In the genomic region with DNA sequence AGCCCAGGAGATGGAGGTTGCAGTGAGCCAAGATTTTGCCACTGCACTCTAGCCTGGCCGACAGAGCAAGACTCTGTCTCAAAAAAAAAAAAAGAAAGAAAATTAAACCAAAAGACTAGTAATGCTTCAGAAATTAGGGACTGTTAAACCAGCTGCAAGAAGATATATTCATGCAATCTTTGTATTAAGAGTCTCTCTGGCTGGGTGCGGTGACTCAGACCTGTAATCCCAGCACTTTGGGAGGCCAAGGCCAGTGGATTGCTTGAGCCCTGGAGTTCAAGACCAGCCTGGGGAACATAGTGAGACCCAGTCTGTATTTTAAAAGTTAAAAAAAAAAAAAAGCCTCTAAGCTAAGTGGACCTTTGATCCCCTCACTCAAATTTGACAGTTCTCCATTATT, we compare ENCODE assay signal across 28 cellular contexts. TPM values are rescaled to one million over a fixed set of nuclear protein-coding genes. Genes with fewer than 3 reads are reported as not detected.
DNase-seq lines count a peak whose midpoint lies in the region; ATAC-seq, FAIRE-seq and TF ChIP-seq lines count a peak whose summit lies in the region.
"Had no signal": no experiment of that assay in that cellular context is flagged by ENCODE, and none has a peak within 500 bp of the region (broad histone marks: within the 10 kb centered on the region; RNA-seq: fewer than 3 reads in every experiment).

No MANE protein-coding gene starts in this region.

- no peak overlapping the region for H3K27ac ChIP-seq in CD4-positive, alpha-beta T cell (ENCODE audit: low read depth, low read length)
- no peak overlapping the region for H3K27ac ChIP-seq in GM23248
- H3K27ac ChIP-seq in K562 (ENCODE audit: extremely low read depth, low read depth, low read length): peak overlapping the region; percentile 18; the same call in 1 of the 3 replicates
- no peak overlapping the region for H3K27ac ChIP-seq in spleen
- H3K27ac ChIP-seq in mammary epithelial cell (ENCODE audit: insufficient read depth, low read depth, low read length): no peak overlapping the region
- H3K27ac ChIP-seq: BLaER1, HL-60 had no signal

- peak overlapping the region; percentile 98 for H3K4me3 Mint-ChIP-seq in CD4-positive, alpha-beta T cell
- H3K4me3 Mint-ChIP-seq: CD14-positive monocyte had no signal

- dilution Hi-C loops in mammary epithelial cell (cut with HindIII; ENCODE audit: low sequenced_read_pairs): no loop called here

- H3K27ac Mint-ChIP-seq in CD4-positive, alpha-beta T cell: peak overlapping the region; percentile 51

- in situ Hi-C loops in GM23248 (cut with MboI) (no loop called here), K562 (cut with MboI) (no loop called here), mammary epithelial cell (cut with MboI; ENCODE audit: low sequenced_read_pairs in 2 of 2) (no loop called here)

- H3K27me3 Mint-ChIP-seq in CD4-positive, alpha-beta T cell: no peaks in the 10 kb centered on the region

- H3K9me2 ChIP-seq in GM23248 (ENCODE audit: insufficient read depth): no peaks in the 10 kb centered on the region

- H3F3A ChIP-seq in GM23248 (ENCODE audit: insufficient read depth): peaks cover 9% of the 10 kb centered on the region

- DNase-seq in CD4-positive, alpha-beta T cell: no peak
- DNase-seq in GM23248 (peak; percentile 47), RKO (ENCODE audit: low spot score) (peak; percentile 51), K562 (ENCODE audit: extremely low read depth in 1 of 4, low spot score in 3 of 4) (no peak), spleen (no peak), GM19240 (ENCODE audit: insufficient read length, low spot score) (no peak), mammary epithelial cell (no peak)
- DNase-seq: 8988T; CD8-positive, alpha-beta memory T cell; COR-L47; DMS 273 treated with DMSO at 0.1 percent for 48 hours; DMS53; DND-41; EL; GOT3; H7; IMR-90; KBM-7 had no signal

- H3K4me2 ChIP-seq in GM23248 (ENCODE audit: unreplicated experiment) (no peak overlapping the region), K562 (ENCODE audit: insufficient read depth, low read length) (no peak overlapping the region), mammary epithelial cell (ENCODE audit: insufficient read depth, low read depth, low read length) (no peak overlapping the region)
- H3K4me2 ChIP-seq: BLaER1 had no signal

- no peak overlapping the region for H3K9ac ChIP-seq in GM23248
- no peak overlapping the region for H3K9ac ChIP-seq in K562 (ENCODE audit: insufficient read depth in 1 of 2, low read depth in 2 of 2, low read length in 2 of 2)
- no peak overlapping the region for H3K9ac ChIP-seq in mammary epithelial cell (ENCODE audit: insufficient read depth, low read length)
- H3K9ac ChIP-seq: BLaER1 had no signal

- ATAC-seq in CD4-positive, alpha-beta T cell (ENCODE audit: poor library complexity): no peak
- no peak for ATAC-seq in K562
- ATAC-seq in HG03439 (IDR thresholded peaks at IDR 0.05; ENCODE audit: unreplicated experiment): no peak

- H3K4me3 ChIP-seq in GM23248 (no peak overlapping the region), K562 (no peak overlapping the region), spleen (no peak overlapping the region), mammary epithelial cell (replicated peaks in 1 of 3; ENCODE audit: insufficient read depth in 1 of 3, low read depth in 2 of 3, low read length in 3 of 3) (no peak overlapping the region)
- H3K4me3 ChIP-seq: BLaER1 had no signal

- TF ChIP-seq CTCF in CD4-positive, alpha-beta T cell (IDR thresholded peaks at IDR 0.05): no peak
- no peak for TF ChIP-seq CTCF in K562 (IDR thresholded peaks at IDR 0.05 in 2 of 3, conservative IDR thresholded peaks at IDR 0.05 in 1 of 3; ENCODE audit: insufficient read depth in 2 of 3, low read depth in 1 of 3, low read length in 3 of 3)
- no peak for TF ChIP-seq CTCF in spleen (IDR thresholded peaks at IDR 0.05 in 8 of 11, conservative IDR thresholded peaks at IDR 0.05 in 3 of 11)
- no peak for TF ChIP-seq CTCF in mammary epithelial cell (conservative IDR thresholded peaks at IDR 0.05 in 1 of 2, IDR thresholded peaks at IDR 0.05 in 1 of 2; ENCODE audit: extremely low read depth in 1 of 2, insufficient read depth in 1 of 2, low read depth in 1 of 2, low read length in 2 of 2)

- no peak for TF ChIP-seq EP300 in K562 (IDR thresholded peaks at IDR 0.05; ENCODE audit: low read length)

- no peaks in the 10 kb centered on the region for H3K9me1 ChIP-seq in K562 (ENCODE audit: control insufficient read depth, insufficient read depth, low read length)

- BruUV-seq in K562 (replicated peaks; lab: Mats Ljungman, UMichigan): no TSS peak
- no TSS peak for BruUV-seq in mammary epithelial cell (replicated peaks; lab: Mats Ljungman, UMichigan)

- POLR2A ChIA-PET in CD4-positive, alpha-beta T cell (lab: Charles Lee): interaction anchor here (1.0 to 3.0 kb wide), 2 partner anchors 8 kb away, joined by 3 to 56 read pairs; no protein-coding TSS in a partner anchor
- POLR2A ChIA-PET in K562 (lab: Yijun Ruan, JAX): interaction anchor here (0.7 to 1.6 kb wide), 5 partner anchors 10 to 32 kb away, joined by 3 to 7 read pairs (median 4); no protein-coding TSS in a partner anchor

- H2AFZ ChIP-seq in GM23248 (no peak overlapping the region), K562 (ENCODE audit: low read depth, low read length) (no peak overlapping the region), mammary epithelial cell (ENCODE audit: low read depth, low read length) (no peak overlapping the region)

- 60 to 67% methylated on average over 2 of the region's 2 CpGs for WGBS in GM23248 (ENCODE audit: low coverage in 1 of 2, low lambda C conversion rate in 2 of 2, missing lambda C conversion rate in 2 of 2), 2 experiments
- WGBS in K562 (ENCODE audit: insufficient coverage, low coverage, missing lambda C conversion rate): 73% methylated on average over 2 of the region's 2 CpGs
- 74 to 91% (median 87%) methylated on average over 2 of the region's 2 CpGs for WGBS in spleen, 5 donors
- 93% methylated on average over 1 of the region's 2 CpGs for WGBS in mammary epithelial cell (ENCODE audit: low coverage, missing lambda C conversion rate)

- no peaks in the 10 kb centered on the region for H3K9me3 Mint-ChIP-seq in CD4-positive, alpha-beta T cell
- H3K9me3 Mint-ChIP-seq: CD8-positive, alpha-beta memory T cell had no signal

- H3K9me3 ChIP-seq in CD4-positive, alpha-beta T cell (ENCODE audit: control insufficient read depth, low read length): no peaks in the 10 kb centered on the region
- H3K9me3 ChIP-seq in GM23248 (ENCODE audit: low read depth): no peaks in the 10 kb centered on the region
- no peaks in the 10 kb centered on the region for H3K9me3 ChIP-seq in K562 (replicated peaks; ENCODE audit: control insufficient read depth, insufficient read depth, low read depth, low read length)
- H3K9me3 ChIP-seq in spleen: no peaks in the 10 kb centered on the region
- no peaks in the 10 kb centered on the region for H3K9me3 ChIP-seq in mammary epithelial cell (replicated peaks; ENCODE audit: insufficient read depth, low read length)
- H3K9me3 ChIP-seq: BLaER1 had no signal

- TF ChIP-seq RAD21 in K562 (CRISPR knock-in tag; conservative IDR thresholded peaks at IDR 0.05 in 1 of 2, IDR thresholded peaks at IDR 0.05 in 1 of 2): no peak

- H3K79me2 ChIP-seq in GM23248 (ENCODE audit: insufficient read depth) (peaks cover 19% of the 10 kb centered on the region), K562 (ENCODE audit: control insufficient read depth, insufficient read depth, low read length) (peaks cover 32% of the 10 kb centered on the region), mammary epithelial cell (ENCODE audit: insufficient read depth, low read length) (peaks cover 24% of the 10 kb centered on the region)

- intact Hi-C loops in CD4-positive, alpha-beta T cell (cut with DNase I, micrococcal nuclease): no loop called here
- intact Hi-C loops in K562 (cut with micrococcal nuclease) (loop anchor here (10.0 kb wide), 1 partner anchor 767 kb away; no protein-coding TSS in a partner anchor), spleen (cut with DNase I; ENCODE audit: low total_unique reads) (no loop called here), mammary epithelial cell (cut with micrococcal nuclease) (no loop called here)

- H3K4me1 ChIP-seq in GM23248 (ENCODE audit: insufficient read depth) (no peaks in the 10 kb centered on the region), K562 (replicated peaks in 1 of 2; ENCODE audit: control insufficient read depth in 2 of 2, insufficient read depth in 2 of 2, low read length in 2 of 2) (peaks cover 17 to 60% of the 10 kb centered on the region in 2 experiments), spleen (peaks cover 0 to 26% (median 14%) of the 10 kb centered on the region in 6 donors), mammary epithelial cell (ENCODE audit: insufficient read depth, low read length) (peaks cover 7% of the 10 kb centered on the region)

- H3K36me3 ChIP-seq in GM23248 (ENCODE audit: low read depth) (no peaks in the 10 kb centered on the region), K562 (ENCODE audit: control insufficient read depth, insufficient read depth, low read length) (no peaks in the 10 kb centered on the region), spleen (no peaks in the 10 kb centered on the region), mammary epithelial cell (ENCODE audit: insufficient read depth, low read length) (no peaks in the 10 kb centered on the region)
- H3K36me3 ChIP-seq: BLaER1 had no signal

- FAIRE-seq in K562 (lab: Jason Lieb, UNC): no peak
- FAIRE-seq: G401.6, GM12891, GM19239 had no signal

- H4K20me1 ChIP-seq in GM23248 (ENCODE audit: insufficient read depth): no peaks in the 10 kb centered on the region
- 0 out of 2 replicates have a peak, but pooled peaks cover 5% of the 10 kb centered on the region for H4K20me1 ChIP-seq in K562 (replicated peaks; ENCODE audit: control insufficient read depth, insufficient read depth, low read length)
- H4K20me1 ChIP-seq in mammary epithelial cell (ENCODE audit: insufficient read depth, low read length): no peaks in the 10 kb centered on the region

- peaks cover 14% of the 10 kb centered on the region for H3K4me1 Mint-ChIP-seq in CD4-positive, alpha-beta T cell (ENCODE audit: low read depth)

- no peaks in the 10 kb centered on the region for H3K27me3 ChIP-seq in CD4-positive, alpha-beta T cell (ENCODE audit: control insufficient read depth, insufficient read depth, low read length)
- H3K27me3 ChIP-seq in GM23248 (replicated peaks; ENCODE audit: insufficient read depth) (no peaks in the 10 kb centered on the region), K562 (ENCODE audit: control insufficient read depth in 2 of 2, insufficient read depth in 2 of 2, low read length in 2 of 2) (no peaks in the 10 kb centered on the region), spleen (replicated peaks in 1 of 7) (no peaks in the 10 kb centered on the region), mammary epithelial cell (ENCODE audit: insufficient read depth, low read length) (no peaks in the 10 kb centered on the region)
- H3K27me3 ChIP-seq: BLaER1 had no signal

- TF ChIP-seq POLR2A in K562 (conservative IDR thresholded peaks at IDR 0.05) (no peak), spleen (IDR thresholded peaks at IDR 0.05) (no peak)

- CTCF ChIA-PET in CD4-positive, alpha-beta T cell (lab: Charles Lee): interaction anchor here (0.7 to 1.8 kb wide), 2 partner anchors 15 to 63 kb away, joined by 3 to 4 read pairs; no protein-coding TSS in a partner anchor
- CTCF ChIA-PET in K562 (lab: Yijun Ruan, JAX; ENCODE audit: low intra/inter-chr PET ratio) (no interaction called here), mammary epithelial cell (lab: Charles Lee; ENCODE audit: low non-redundant PET) (no interaction called here)

- peaks cover 26% of the 10 kb centered on the region for H3K36me3 Mint-ChIP-seq in CD4-positive, alpha-beta T cell (ENCODE audit: low read depth)
- H3K36me3 Mint-ChIP-seq: CD14-positive monocyte had no signal

RNA-seq across cellular contexts. Expression of gene HNRNPF, which starts 2.5 kb away (rescaled TPM):
- 10 to 100 TPM; 86.5 to 87.9 TPM for total RNA-seq in CD4-positive, alpha-beta T cell
- 158 and 172 TPM in 2 replicates for total RNA-seq in GM23248 (2014; rRNA removed; shearing (Covaris generic))
- 106 and 116 TPM in 2 replicates for polyA plus RNA-seq in GM23248 (2016; fragmentation: Nextera tagmentation; extraction: Ambion mirVana)
- 85.6 and 109 TPM in 2 replicates for total RNA-seq in K562 (2011; cell fraction: chromatin; rRNA removed; ENCODE audit: low replicate concordance)
- 72.0 and 75.3 TPM in 2 replicates for total RNA-seq in K562 (2011; cell fraction: nucleolus; rRNA removed)
- total RNA-seq in K562 (2011; cell fraction: nucleoplasm; rRNA removed): 72.8 and 78.1 TPM in 2 replicates
- total RNA-seq in K562 (2014; rRNA removed): 475 and 482 TPM in 2 replicates
- total RNA-seq in K562 (2014; rRNA removed; fragmentation: Illumina TruSeq; extraction: Trizol): 350 and 367 TPM in 2 replicates
- 425 and 438 TPM in 2 replicates for total RNA-seq in K562 (2015; rRNA removed; fragmentation: Illumina TruSeq; extraction: Trizol)
- 436 and 489 TPM in 2 replicates for total RNA-seq in K562 (2021)
- polyA plus RNA-seq in K562 (2011; rRNA removed): 331 and 341 TPM in 2 replicates
- 281 and 294 TPM in 2 replicates for polyA plus RNA-seq in K562 (2011; cell fraction: cytosol; rRNA removed)
- 122 and 160 TPM in 2 replicates for polyA plus RNA-seq in K562 (2011; cell fraction: nucleus; rRNA removed)
- polyA plus RNA-seq in K562 (2012): 322 and 499 TPM in 2 replicates
- polyA plus RNA-seq in K562 (2014; fragmentation: Illumina TruSeq; extraction: Trizol): 450 and 461 TPM in 2 replicates
- 100 to 1,000 TPM; 192 to 289 TPM for polyA plus RNA-seq in K562 (2014; fragmentation: Nextera tagmentation; extraction: Ambion mirVana)
- polyA plus RNA-seq in K562 (2014; rRNA removed): 390 and 416 TPM in 2 replicates
- polyA minus RNA-seq in K562 (2011; rRNA and poly(A)+ RNA removed): 441 and 450 TPM in 2 replicates
- 190 and 194 TPM in 2 replicates for polyA minus RNA-seq in K562 (2011; cell fraction: cytosol; rRNA and poly(A)+ RNA removed)
- polyA minus RNA-seq in K562 (2011; cell fraction: nucleus; rRNA and poly(A)+ RNA removed): 39.4 and 62.3 TPM in 2 replicates
- total RNA-seq in spleen: 100 to 1,000 TPM; 159 to 253 (median 206) TPM
- 100 to 1,000 TPM in 2 of 3 donors, 10 to 100 TPM in 1; 82.8 to 141 (median 116) TPM for polyA plus RNA-seq in spleen
- 100 to 1,000 TPM; 149 to 228 TPM for total RNA-seq in mammary epithelial cell
- 254 TPM for polyA plus RNA-seq in mammary epithelial cell
- 176 TPM for polyA minus RNA-seq in mammary epithelial cell

RNA-seq across cellular contexts. Expression of gene ZNF487, which starts 25.4 kb away (rescaled TPM):
- total RNA-seq in CD4-positive, alpha-beta T cell: 1 to 10 TPM; 7.5 to 8.5 TPM
- total RNA-seq in GM23248 (2014; rRNA removed; shearing (Covaris generic)): 6.3 and 11.0 TPM in 2 replicates
- polyA plus RNA-seq in GM23248 (2016; fragmentation: Nextera tagmentation; extraction: Ambion mirVana): 5.3 and 5.5 TPM in 2 replicates
- total RNA-seq in K562 (2011; cell fraction: chromatin; rRNA removed; ENCODE audit: low replicate concordance): 4.8 and 7.6 TPM in 2 replicates
- 4.8 and 5.1 TPM in 2 replicates for total RNA-seq in K562 (2011; cell fraction: nucleolus; rRNA removed)
- total RNA-seq in K562 (2011; cell fraction: nucleoplasm; rRNA removed): 5.8 and 8.5 TPM in 2 replicates
- total RNA-seq in K562 (2014; rRNA removed): 2.7 and 3.2 TPM in 2 replicates
- 4.1 and 4.3 TPM in 2 replicates for total RNA-seq in K562 (2014; rRNA removed; fragmentation: Illumina TruSeq; extraction: Trizol)
- 3.7 and 4.3 TPM in 2 replicates for total RNA-seq in K562 (2015; rRNA removed; fragmentation: Illumina TruSeq; extraction: Trizol)
- total RNA-seq in K562 (2021): 1.9 and 3.5 TPM in 2 replicates
- 5.5 and 5.9 TPM in 2 replicates for polyA plus RNA-seq in K562 (2011; rRNA removed)
- 4.7 and 4.9 TPM in 2 replicates for polyA plus RNA-seq in K562 (2011; cell fraction: cytosol; rRNA removed)
- polyA plus RNA-seq in K562 (2011; cell fraction: nucleus; rRNA removed): 2.3 and 3.1 TPM in 2 replicates
- polyA plus RNA-seq in K562 (2012): 2.6 and 6.6 TPM in 2 replicates
- 4.1 and 4.2 TPM in 2 replicates for polyA plus RNA-seq in K562 (2014; fragmentation: Illumina TruSeq; extraction: Trizol)
- polyA plus RNA-seq in K562 (2014; fragmentation: Nextera tagmentation; extraction: Ambion mirVana): 1 to 10 TPM; 6.1 to 6.5 TPM
- polyA plus RNA-seq in K562 (2014; rRNA removed): 3.2 and 3.7 TPM in 2 replicates
- 1.4 and 1.7 TPM in 2 replicates for polyA minus RNA-seq in K562 (2011; rRNA and poly(A)+ RNA removed)
- polyA minus RNA-seq in K562 (2011; cell fraction: cytosol; rRNA and poly(A)+ RNA removed): 1.3 and 1.7 TPM in 2 replicates
- 1.3 and 2.7 TPM in 2 replicates for polyA minus RNA-seq in K562 (2011; cell fraction: nucleus; rRNA and poly(A)+ RNA removed)
- 10 to 100 TPM in 2 of 7 donors, 1 to 10 TPM in 5; 5.8 to 12.1 (median 7.9) TPM for total RNA-seq in spleen
- 1 to 10 TPM; 4.9 to 9.6 (median 7.0) TPM for polyA plus RNA-seq in spleen
- total RNA-seq in mammary epithelial cell: 1 to 10 TPM; 3.2 to 3.8 TPM
- polyA plus RNA-seq in mammary epithelial cell: 2.5 TPM
- not detected for polyA minus RNA-seq in mammary epithelial cell

RNA-seq across cellular contexts. Expression of gene FXYD4, which starts 40.1 kb away (rescaled TPM):
- total RNA-seq in CD4-positive, alpha-beta T cell: not detected
- not detected in 2 replicates for total RNA-seq in GM23248 (2014; rRNA removed; shearing (Covaris generic))
- not detected in 2 replicates for polyA plus RNA-seq in GM23248 (2016; fragmentation: Nextera tagmentation; extraction: Ambion mirVana)
- not detected in 2 replicates for total RNA-seq in K562 (2011; cell fraction: chromatin; rRNA removed; ENCODE audit: low replicate concordance)
- total RNA-seq in K562 (2011; cell fraction: nucleolus; rRNA removed): not detected in 2 replicates
- not detected in 2 replicates for total RNA-seq in K562 (2011; cell fraction: nucleoplasm; rRNA removed)
- not detected in 2 replicates for total RNA-seq in K562 (2014; rRNA removed)
- total RNA-seq in K562 (2014; rRNA removed; fragmentation: Illumina TruSeq; extraction: Trizol): not detected in 2 replicates
- total RNA-seq in K562 (2015; rRNA removed; fragmentation: Illumina TruSeq; extraction: Trizol): not detected in 2 replicates
- total RNA-seq in K562 (2021): not detected in 2 replicates
- polyA plus RNA-seq in K562 (2011; rRNA removed): not detected in 2 replicates
- polyA plus RNA-seq in K562 (2011; cell fraction: cytosol; rRNA removed): 0.07 TPM in 1 of 2 replicates, not detected in the other
- not detected in 2 replicates for polyA plus RNA-seq in K562 (2011; cell fraction: nucleus; rRNA removed)
- polyA plus RNA-seq in K562 (2012): 0.37 TPM in 1 of 2 replicates, not detected in the other
- polyA plus RNA-seq in K562 (2014; fragmentation: Illumina TruSeq; extraction: Trizol): not detected in 2 replicates
- polyA plus RNA-seq in K562 (2014; fragmentation: Nextera tagmentation; extraction: Ambion mirVana): not detected
- 0.94 TPM in 1 of 2 replicates, not detected in the other for polyA plus RNA-seq in K562 (2014; rRNA removed)
- not detected in 2 replicates for polyA minus RNA-seq in K562 (2011; rRNA and poly(A)+ RNA removed)
- not detected in 2 replicates for polyA minus RNA-seq in K562 (2011; cell fraction: cytosol; rRNA and poly(A)+ RNA removed)
- not detected in 2 replicates for polyA minus RNA-seq in K562 (2011; cell fraction: nucleus; rRNA and poly(A)+ RNA removed)
- not detected for total RNA-seq in spleen
- polyA plus RNA-seq in spleen: under 1 TPM in 1 of 3 donors, not detected in 2; 0.20 TPM
- total RNA-seq in mammary epithelial cell: not detected
- not detected for polyA plus RNA-seq in mammary epithelial cell
- not detected for polyA minus RNA-seq in mammary epithelial cell
- total RNA-seq: A673; CD8-positive, alpha-beta memory T cell; H7; HT1080; IMR-90 had no signal
- polyA plus RNA-seq: AG04450; CD14-positive monocyte; CD8-positive, alpha-beta memory T cell; IMR-90 had no signal

Comparison
In these comparisons a context has a peak if more than half of its experiments do, and no peak if none do; other contexts are left out.
1. DNase-seq: peak in GM23248 (single experiment) and RKO (single experiment); none in CD4-positive, alpha-beta T cell (0 of 10), K562 (0 of 4), spleen (single experiment), GM19240 (single experiment) and mammary epithelial cell (single experiment).